In the genomic region with DNA sequence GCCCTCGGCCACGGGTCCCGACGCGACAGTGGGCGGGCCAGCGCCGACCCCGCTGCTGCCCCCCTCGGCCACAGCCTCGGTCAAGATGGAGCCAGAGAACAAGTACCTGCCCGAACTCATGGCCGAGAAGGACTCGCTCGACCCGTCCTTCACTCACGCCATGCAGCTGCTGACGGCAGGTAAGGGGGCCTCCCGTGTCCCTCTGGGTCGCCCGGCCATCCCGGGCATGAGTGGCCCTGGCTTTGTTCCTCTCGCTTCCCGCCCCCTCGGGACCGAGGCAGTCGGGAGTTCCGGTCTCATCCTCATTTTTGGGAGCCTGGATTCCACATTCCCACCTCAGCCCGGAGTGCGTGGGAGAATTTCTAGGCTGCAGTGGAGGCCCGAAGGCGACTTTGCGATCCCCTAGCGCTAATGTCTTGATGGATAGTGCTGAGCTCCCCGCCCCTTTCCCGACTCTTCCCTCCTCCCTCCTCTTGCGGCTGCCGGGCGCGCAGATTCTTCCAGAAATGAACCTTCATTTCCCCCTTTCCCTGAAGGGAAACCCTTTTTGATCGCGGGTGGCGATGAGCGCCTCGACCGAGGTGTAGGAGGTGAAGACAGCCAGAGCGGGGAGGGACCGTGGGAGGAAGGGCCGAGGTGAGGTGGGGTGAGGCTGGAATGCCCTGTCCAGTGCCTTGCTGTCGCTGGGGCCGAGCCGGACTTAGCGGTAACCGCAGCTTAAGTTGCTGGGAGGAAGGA, we compare ENCODE assay signal across 8 cellular contexts. TPM values are rescaled to one million over a fixed set of nuclear protein-coding genes. Genes with fewer than 3 reads are reported as not detected.
DNase-seq lines count a peak whose midpoint lies in the region; ATAC-seq and TF ChIP-seq lines count a peak whose summit lies in the region.

No MANE protein-coding gene starts in this region.

- peak overlapping the region; percentile 87 to 97 (median 93) for H3K4me3 Mint-ChIP-seq in CD8-positive, alpha-beta memory T cell
- H3K4me3 Mint-ChIP-seq in T-helper 1 cell treated with Interleukin-12 subunit alpha and Interleukin-12 subunit beta and Interleukin-4 antibody, amounts not matched to agents 30 μg/mL and 1 μg/mL, for 36 hours, result peak overlapping the region; percentile 99
- H3K4me3 Mint-ChIP-seq in brain, result peak overlapping the region; percentile 88 to 97 (median 95)

- H3K9me3 Mint-ChIP-seq in CD8-positive, alpha-beta memory T cell, result peaks cover 0 to 2% (median 0%) of the 10 kb centered on the region in 5 donors
- H3K9me3 Mint-ChIP-seq in T-helper 1 cell treated with Interleukin-12 subunit alpha and Interleukin-12 subunit beta and Interleukin-4 antibody, amounts not matched to agents 30 μg/mL and 1 μg/mL, for 36 hours, result no peaks in the 10 kb centered on the region
- peaks cover 0 to 7% (median 6%) of the 10 kb centered on the region in 5 experiments for H3K9me3 Mint-ChIP-seq in brain

- peak overlapping the region; percentile 66 for H3K4me3 ChIP-seq in CD8-positive, alpha-beta memory T cell (ENCODE audit: low read length)
- peak overlapping the region; percentile 99 for H3K4me3 ChIP-seq in iPS-18c (ENCODE audit: insufficient read depth, low read depth, low read length)
- peak overlapping the region; percentile 98 for H3K4me3 ChIP-seq in skeletal muscle cell (ENCODE audit: low read depth, low read length)

- H3K4me1 Mint-ChIP-seq in CD8-positive, alpha-beta memory T cell, result peaks cover 31 to 44% (median 42%) of the 10 kb centered on the region in 3 donors
- peaks cover 30% of the 10 kb centered on the region for H3K4me1 Mint-ChIP-seq in T-helper 1 cell treated with Interleukin-12 subunit alpha and Interleukin-12 subunit beta and Interleukin-4 antibody, amounts not matched to agents 30 μg/mL and 1 μg/mL, for 36 hours (ENCODE audit: low read depth)
- peaks cover 48% of the 10 kb centered on the region for H3K4me1 Mint-ChIP-seq in brain

- H3K27me3 Mint-ChIP-seq in CD8-positive, alpha-beta memory T cell, result peaks cover 0 to 7% of the 10 kb centered on the region in 2 donors
- peaks cover 3% of the 10 kb centered on the region for H3K27me3 Mint-ChIP-seq in T-helper 1 cell treated with Interleukin-12 subunit alpha and Interleukin-12 subunit beta and Interleukin-4 antibody, amounts not matched to agents 30 μg/mL and 1 μg/mL, for 36 hours (ENCODE audit: low read depth)
- H3K27me3 Mint-ChIP-seq in brain, result peaks cover 9% of the 10 kb centered on the region

- H3K9me3 ChIP-seq in CD8-positive, alpha-beta memory T cell (ENCODE audit: low read length), result no peaks in the 10 kb centered on the region
- peaks cover 2% of the 10 kb centered on the region for H3K9me3 ChIP-seq in iPS-18c (ENCODE audit: control insufficient read depth, insufficient read depth, low read length)

- no peaks in the 10 kb centered on the region for H3K36me3 ChIP-seq in CD8-positive, alpha-beta memory T cell (ENCODE audit: insufficient read depth, low read length)

- peak; percentile 8 to 53 (median 21) for DNase-seq in CD8-positive, alpha-beta memory T cell
- DNase-seq in skeletal muscle cell (ENCODE audit: low read depth) (no peak), GM19240 (ENCODE audit: insufficient read length, low spot score) (no peak)

- CTCF ChIA-PET in CD8-positive, alpha-beta memory T cell (lab: Charles Lee), result interaction anchor here (0.8 to 1.9 kb wide), 4 partner anchors 9 to 201 kb away, joined by 3 to 4 read pairs (median 3); no protein-coding TSS in a partner anchor

- H3K4me1 ChIP-seq in CD8-positive, alpha-beta memory T cell (ENCODE audit: insufficient read depth, low read length), result peaks cover 26% of the 10 kb centered on the region

- H3K27ac Mint-ChIP-seq in CD8-positive, alpha-beta memory T cell, result peak overlapping the region; percentile 85 to 98 (median 94)
- peak overlapping the region; percentile 97 for H3K27ac Mint-ChIP-seq in T-helper 1 cell treated with Interleukin-12 subunit alpha and Interleukin-12 subunit beta and Interleukin-4 antibody, amounts not matched to agents 30 μg/mL and 1 μg/mL, for 36 hours
- H3K27ac Mint-ChIP-seq in brain, result peak overlapping the region; percentile 94 to 99 (median 97)

- peaks cover 0 to 25% (median 0%) of the 10 kb centered on the region in 3 donors for H3K36me3 Mint-ChIP-seq in CD8-positive, alpha-beta memory T cell
- peaks cover 16% of the 10 kb centered on the region for H3K36me3 Mint-ChIP-seq in T-helper 1 cell treated with Interleukin-12 subunit alpha and Interleukin-12 subunit beta and Interleukin-4 antibody, amounts not matched to agents 30 μg/mL and 1 μg/mL, for 36 hours (ENCODE audit: low read depth)
- peaks cover 40% of the 10 kb centered on the region for H3K36me3 Mint-ChIP-seq in brain

- no peaks in the 10 kb centered on the region for H3K27me3 ChIP-seq in CD8-positive, alpha-beta memory T cell (ENCODE audit: insufficient read depth, low read length, poor library complexity, severe bottlenecking)

- no peak for TF ChIP-seq CTCF in brain (conservative IDR thresholded peaks at IDR 0.05)

- peak overlapping the region; percentile 92 for H3K27ac ChIP-seq in CD8-positive, alpha-beta memory T cell (ENCODE audit: low read depth, low read length)

- POLR2A ChIA-PET in CD8-positive, alpha-beta memory T cell (lab: Charles Lee), result interaction anchor here (0.7 to 1.7 kb wide), 6 partner anchors 11 to 166 kb away, joined by 3 to 16 read pairs (median 3); a partner anchor contains a TSS

- ATAC-seq in GM19397 (IDR thresholded peaks at IDR 0.05; ENCODE audit: unreplicated experiment) (peak; percentile 30), HG03571 (IDR thresholded peaks at IDR 0.05; ENCODE audit: unreplicated experiment) (peak; percentile 26)

RNA-seq across cellular contexts. Expression of a gene that starts 0.7 kb away (rescaled TPM):
- 100 to 1,000 TPM; 210 TPM for total RNA-seq in CD8-positive, alpha-beta memory T cell
- 117 TPM for polyA plus RNA-seq in CD8-positive, alpha-beta memory T cell
- polyA plus RNA-seq in brain (ENCODE audit: insufficient read depth, low read depth, low replicate concordance), result 186 TPM

RNA-seq across cellular contexts. Expression of a gene that starts 58.4 kb away (rescaled TPM):
- 10 to 100 TPM; 23.4 to 25.8 TPM for total RNA-seq in CD8-positive, alpha-beta memory T cell
- 2.4 TPM for polyA plus RNA-seq in CD8-positive, alpha-beta memory T cell
- polyA plus RNA-seq in brain (ENCODE audit: insufficient read depth, low read depth, low replicate concordance), result 29.0 TPM

Comparison
In these comparisons a context has a peak if more than half of its experiments do, and no peak if none do; other contexts are left out.
1. DNase-seq: peak in CD8-positive, alpha-beta memory T cell (5 of 5); none in skeletal muscle cell (single experiment) and GM19240 (single experiment).
2. Peak in every context shown above with its lines, with median percentiles within 50 percentile points of each other: H3K4me3 ChIP-seq, H3K27ac Mint-ChIP-seq and H3K4me3 Mint-ChIP-seq.